In the genomic region with DNA sequence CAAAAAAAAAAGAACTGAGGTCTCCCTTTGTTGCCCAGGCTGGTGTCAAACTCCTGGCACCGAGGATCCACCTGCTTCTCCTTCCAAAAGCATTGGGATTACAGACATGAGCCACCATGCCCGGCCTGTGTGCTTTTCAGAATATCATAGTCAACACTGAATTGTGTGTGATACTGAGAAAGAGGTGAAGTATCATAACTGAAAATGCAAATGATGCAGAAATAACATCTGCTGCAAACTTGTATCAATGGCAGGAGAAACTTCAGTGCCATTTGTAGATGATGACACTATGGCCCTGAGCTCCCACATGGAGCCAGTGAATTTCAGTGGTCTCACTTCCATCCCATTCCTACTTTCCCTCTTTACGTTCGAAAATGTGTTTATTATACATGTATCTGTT, we compare ENCODE assay signal across 16 cellular contexts. TPM values are rescaled to one million over a fixed set of nuclear protein-coding genes. Genes with fewer than 3 reads are reported as not detected.
DNase-seq lines count a peak whose midpoint lies in the region; ATAC-seq, FAIRE-seq and TF ChIP-seq lines count a peak whose summit lies in the region.
"Had no signal": no experiment of that assay in that cellular context is flagged by ENCODE, and none has a peak within 500 bp of the region (broad histone marks: within the 10 kb centered on the region; RNA-seq: fewer than 3 reads in every experiment).

No MANE protein-coding gene starts in this region.

- H3K4me1 Mint-ChIP-seq in activated B cell treated with CpG ODN at 0.5 μM for 24 hours = peaks cover 47% of the 10 kb centered on the region

- H3K9me3 Mint-ChIP-seq in activated B cell treated with CpG ODN at 0.5 μM for 24 hours = no peaks in the 10 kb centered on the region
- H3K9me3 Mint-ChIP-seq: CD8-positive, alpha-beta T cell had no signal

- H3K4me1 ChIP-seq in HepG2 (ENCODE audit: insufficient read depth, low read length) = no peaks in the 10 kb centered on the region
- H3K4me1 ChIP-seq: foreskin keratinocyte had no signal

- TF ChIP-seq EP300 in HepG2 (IDR thresholded peaks at IDR 0.05; ENCODE audit: low read depth in 2 of 2, low read length in 2 of 2) (no peak), HepG2 (CRISPR knock-in tag; IDR thresholded peaks at IDR 0.05; ENCODE audit: borderline replicate concordance) (no peak)

- FAIRE-seq in HepG2 (lab: Jason Lieb, UNC) = no peak

- WGBS in HepG2 (ENCODE audit: low lambda C conversion rate) = 19% methylated on average over 4 of the region's 4 CpGs

- H3K27me3 ChIP-seq in HepG2 (ENCODE audit: control insufficient read depth in 1 of 2, insufficient read depth in 2 of 2, low read length in 2 of 2) = peaks cover 0 to 2% of the 10 kb centered on the region in 2 experiments; a peak in 1 of 5 replicates
- H3K27me3 ChIP-seq: foreskin keratinocyte, neutrophil had no signal

- H2AFZ ChIP-seq in HepG2 (ENCODE audit: low read length) = no peak overlapping the region

- TF ChIP-seq CTCF in activated B cell treated with CpG ODN at 0.5 μM for 24 hours (IDR thresholded peaks at IDR 0.05) (no peak), HepG2 (CRISPR knock-in tag; IDR thresholded peaks at IDR 0.05) (no peak)

- DNase-seq in activated B cell treated with CpG ODN at 0.5 μM for 24 hours (no peak), Right ventricle myocardium inferior (ENCODE audit: missing footprints) (no peak), NCI-H510A treated with DMSO at 0.1 percent for 48 hours (lab: John Stamatoyannopoulos, UW) (no peak), NCI-H187 (lab: John Stamatoyannopoulos, UW) (no peak), HepG2 (ENCODE audit: low spot score) (no peak)
- DNase-seq: activated effector memory CD4-positive, alpha-beta T cell treated with anti-CD3 and anti-CD28 coated beads, Interleukin-2, amount 50 U/mL, for 16 hours; CD8-positive, alpha-beta T cell; foreskin keratinocyte; IMR-90; left ventricle myocardium superior; stimulated activated CD4-positive, alpha-beta T cell treated with anti-CD3 and anti-CD28 coated beads, Interleukin-15, amount 100 ng/mL, for 24 hours; stimulated activated naive CD8-positive, alpha-beta T cell treated with anti-CD3 and anti-CD28 coated beads, Interleukin-15, Interleukin-2, amounts not matched to agents 100 U/mL and 50 U/mL, for 24 hours had no signal

- CTCF ChIA-PET in activated B cell treated with CpG ODN at 0.5 μM for 24 hours (lab: Charles Lee) (interaction anchor here (1.7 to 2.4 kb wide), 4 partner anchors 8 to 126 kb away, joined by 5 to 14 read pairs (median 6); a partner anchor contains a TSS), HepG2 (lab: Yijun Ruan, JAX; ENCODE audit: low intra/inter-chr PET ratio, low total read pairs) (no interaction called here)

- H3K9me3 ChIP-seq in HepG2 (ENCODE audit: low read length) = no peaks in the 10 kb centered on the region
- H3K9me3 ChIP-seq: neutrophil had no signal

- no peak overlapping the region for H3K9ac ChIP-seq in HepG2 (ENCODE audit: insufficient read depth, low read depth, low read length)

- no peak overlapping the region for H3K4me2 ChIP-seq in HepG2 (ENCODE audit: low read depth, low read length)

- no peak overlapping the region for H3K4me3 ChIP-seq in HepG2 (replicated peaks in 1 of 3; ENCODE audit: insufficient read depth in 1 of 3, low read depth in 2 of 3, low read length in 3 of 3)

- H3K27me3 Mint-ChIP-seq in activated B cell treated with CpG ODN at 0.5 μM for 24 hours = no peaks in the 10 kb centered on the region

- no TSS peak for BruUV-seq in HepG2 (replicated peaks; lab: Mats Ljungman, UMichigan)

- intact Hi-C loops in activated B cell treated with CpG ODN at 0.5 μM for 24 hours (cut with micrococcal nuclease) (no loop called here), Right ventricle myocardium inferior (cut with DNase I) (no loop called here), HepG2 (cut with micrococcal nuclease; ENCODE audit: unreplicated experiment) (no loop called here)

- in situ Hi-C loops in HepG2 (cut with HindIII; ENCODE audit: extremely low pct_ligation_motif_present, low pct_unique_long_range_greater_than_20kb) = no loop called here

- peak; percentile 68 for ATAC-seq in GM18870 (IDR thresholded peaks at IDR 0.05; ENCODE audit: unreplicated experiment)
- ATAC-seq in GM21529 (IDR thresholded peaks at IDR 0.05; ENCODE audit: unreplicated experiment) = peak; percentile 69
- ATAC-seq in HG03095 (IDR thresholded peaks at IDR 0.05; ENCODE audit: unreplicated experiment) = peak; percentile 67
- peak; percentile 18 for ATAC-seq in activated B cell treated with CpG ODN at 0.5 μM for 24 hours (ENCODE audit: low read depth)
- no peak for ATAC-seq in Right ventricle myocardium inferior
- ATAC-seq in HepG2 = no peak
- ATAC-seq: CD8-positive, alpha-beta T cell; foreskin keratinocyte; left ventricle myocardium superior; stimulated activated naive CD8-positive, alpha-beta T cell treated with anti-CD3 and anti-CD28 coated beads, Interleukin-15, Interleukin-2, amounts not matched to agents 100 U/mL and 50 U/mL, for 24 hours had no signal

- no peaks in the 10 kb centered on the region for H3K36me3 Mint-ChIP-seq in activated B cell treated with CpG ODN at 0.5 μM for 24 hours (ENCODE audit: low read depth)
- H3K36me3 Mint-ChIP-seq: CD8-positive, alpha-beta T cell had no signal

- no peaks in the 10 kb centered on the region for H3K79me2 ChIP-seq in HepG2 (ENCODE audit: insufficient read depth, low read length)

- no peaks in the 10 kb centered on the region for H3K36me3 ChIP-seq in HepG2 (replicated peaks in 1 of 2; ENCODE audit: control insufficient read depth in 1 of 2, insufficient read depth in 2 of 2, low read length in 2 of 2)
- H3K36me3 ChIP-seq: neutrophil had no signal

- TF ChIP-seq RAD21 in HepG2 (CRISPR knock-in tag; IDR thresholded peaks at IDR 0.05) = no peak

- no peak for TF ChIP-seq POLR2A in HepG2 (IDR thresholded peaks at IDR 0.05; ENCODE audit: insufficient read depth in 1 of 2, low read depth in 2 of 2, low read length in 2 of 2)

- H3K4me3 Mint-ChIP-seq in activated B cell treated with CpG ODN at 0.5 μM for 24 hours = no peak overlapping the region
- H3K4me3 Mint-ChIP-seq: CD8-positive, alpha-beta T cell had no signal

- no peaks in the 10 kb centered on the region for H4K20me1 ChIP-seq in HepG2 (ENCODE audit: insufficient read depth, low read length)

- peak overlapping the region; percentile 83 for H3K27ac Mint-ChIP-seq in activated B cell treated with CpG ODN at 0.5 μM for 24 hours
- H3K27ac Mint-ChIP-seq: CD8-positive, alpha-beta T cell had no signal

- H3K27ac ChIP-seq in HepG2 (ENCODE audit: extremely low read length, insufficient read depth, low read length) = no peak overlapping the region
- H3K27ac ChIP-seq: foreskin keratinocyte, neutrophil had no signal

- POLR2A ChIA-PET in activated B cell treated with CpG ODN at 0.5 μM for 24 hours (lab: Charles Lee) = interaction anchor here (1.2 kb wide), 1 partner anchor 126 kb away, joined by 3 read pairs; no protein-coding TSS in a partner anchor
- POLR2A ChIA-PET in HepG2 (lab: Yijun Ruan, JAX) = no interaction called here

TF ChIP-seq in HepG2, 621 proteins besides CTCF, POLR2A, EP300 and RAD21:
- TF ChIP-seq GATA4 (IDR thresholded peaks at IDR 0.05; ENCODE audit: borderline replicate concordance, low read depth) = no peak
- no peak for TF ChIP-seq POLR2AphosphoS2 (IDR thresholded peaks at IDR 0.05; ENCODE audit: low read depth, low read length)
- no peak for TF ChIP-seq FOXJ3 (CRISPR knock-in tag; IDR thresholded peaks at IDR 0.05; ENCODE audit: borderline replicate concordance)
- no peak for TF ChIP-seq TAF1 (CRISPR knock-in tag; IDR thresholded peaks at IDR 0.05)
- no peak for TF ChIP-seq ZNF747 (CRISPR knock-in tag; IDR thresholded peaks at IDR 0.05; ENCODE audit: borderline replicate concordance)
- TF ChIP-seq, protein P1, sequence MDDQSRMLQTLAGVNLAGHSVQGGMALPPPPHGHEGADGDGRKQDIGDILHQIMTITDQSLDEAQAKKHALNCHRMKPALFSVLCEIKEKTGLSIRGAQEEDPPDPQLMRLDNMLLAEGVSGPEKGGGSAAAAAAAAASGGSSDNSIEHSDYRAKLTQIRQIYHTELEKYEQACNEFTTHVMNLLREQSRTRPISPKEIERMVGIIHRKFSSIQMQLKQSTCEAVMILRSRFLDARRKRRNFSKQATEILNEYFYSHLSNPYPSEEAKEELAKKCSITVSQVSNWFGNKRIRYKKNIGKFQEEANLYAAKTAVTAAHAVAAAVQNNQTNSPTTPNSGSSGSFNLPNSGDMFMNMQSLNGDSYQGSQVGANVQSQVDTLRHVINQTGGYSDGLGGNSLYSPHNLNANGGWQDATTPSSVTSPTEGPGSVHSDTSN (CRISPR knock-in tag; IDR thresholded peaks at IDR 0.05; ENCODE audit: borderline replicate concordance) = no peak
- TF ChIP-seq ELF1 (CRISPR knock-in tag; IDR thresholded peaks at IDR 0.05) = no peak
- no peak for TF ChIP-seq RFXANK (CRISPR knock-in tag; IDR thresholded peaks at IDR 0.05)
- no peak for TF ChIP-seq NFKB2 (CRISPR knock-in tag; IDR thresholded peaks at IDR 0.05; ENCODE audit: borderline replicate concordance)

RNA-seq across cellular contexts. Expression of a gene that starts 21.9 kb away (rescaled TPM):
- total RNA-seq in activated B cell treated with CpG ODN at 0.5 μM for 24 hours (7.0 and 7.8 TPM in 2 replicates), Right ventricle myocardium inferior (0.46 TPM), HepG2 (2016; rRNA removed; fragmentation: Illumina TruSeq; extraction: Trizol) (0.74 and 1.1 TPM in 2 replicates)
- 0.71 and 1.0 TPM in 2 replicates for total RNA-seq in HepG2 (2016; cell fraction: cytosol; rRNA removed; fragmentation: Illumina TruSeq; extraction: Trizol; ENCODE audit: low read depth)
- 0.59 and 1.3 TPM in 2 replicates for total RNA-seq in HepG2 (2016; cell fraction: insoluble cytoplasmic fraction; rRNA removed; fragmentation: Illumina TruSeq; extraction: Trizol)
- 0.96 and 1.2 TPM in 2 replicates for total RNA-seq in HepG2 (2016; cell fraction: membrane; rRNA removed; fragmentation: Illumina TruSeq; extraction: Trizol)
- 2.4 and 3.8 TPM in 2 replicates for total RNA-seq in HepG2 (2016; cell fraction: nucleus; rRNA removed; fragmentation: Illumina TruSeq; extraction: Trizol)
- polyA plus RNA-seq in HepG2 (2011; rRNA removed) = 0.36 and 0.61 TPM in 2 replicates
- polyA plus RNA-seq in HepG2 (2011; cell fraction: cytosol; rRNA removed) = 0.23 and 0.31 TPM in 2 replicates
- 4.4 and 4.6 TPM in 2 replicates for polyA plus RNA-seq in HepG2 (2011; cell fraction: nucleus; rRNA removed)
- 0.12 and 1.1 TPM in 2 replicates for polyA plus RNA-seq in HepG2 (2012)
- 0.58 and 0.89 TPM in 2 replicates for polyA plus RNA-seq in HepG2 (2016; cell fraction: cytosol; fragmentation: Illumina TruSeq; extraction: Trizol; ENCODE audit: low read depth)
- 0.66 and 1.2 TPM in 2 replicates for polyA plus RNA-seq in HepG2 (2016; cell fraction: insoluble cytoplasmic fraction; fragmentation: Illumina TruSeq; extraction: Trizol; ENCODE audit: low read depth)
- polyA plus RNA-seq in HepG2 (2016; cell fraction: membrane; fragmentation: Illumina TruSeq; extraction: Trizol; ENCODE audit: low read depth) = 0.50 and 0.89 TPM in 2 replicates
- polyA plus RNA-seq in HepG2 (2016; cell fraction: nucleus; fragmentation: Illumina TruSeq; extraction: Trizol; ENCODE audit: insufficient read depth, low read depth) = 4.9 and 6.1 TPM in 2 replicates
- polyA minus RNA-seq in HepG2 (2011; rRNA and poly(A)+ RNA removed; ENCODE audit: low replicate concordance) = not detected in 2 replicates
- not detected in 2 replicates for polyA minus RNA-seq in HepG2 (2011; cell fraction: cytosol; rRNA and poly(A)+ RNA removed)
- 0.52 and 0.75 TPM in 2 replicates for polyA minus RNA-seq in HepG2 (2011; cell fraction: nucleus; rRNA and poly(A)+ RNA removed)

Comparison
In these comparisons a context has a peak if more than half of its experiments do, and no peak if none do; other contexts are left out.
1. ATAC-seq: peak in GM18870 (single experiment), GM21529 (single experiment), HG03095 (single experiment) and activated B cell treated with CpG ODN at 0.5 μM for 24 hours (single experiment); none in Right ventricle myocardium inferior (single experiment) and HepG2 (single experiment).